13 cellular contexts compared by ENCODE assay signal in the genomic region with DNA sequence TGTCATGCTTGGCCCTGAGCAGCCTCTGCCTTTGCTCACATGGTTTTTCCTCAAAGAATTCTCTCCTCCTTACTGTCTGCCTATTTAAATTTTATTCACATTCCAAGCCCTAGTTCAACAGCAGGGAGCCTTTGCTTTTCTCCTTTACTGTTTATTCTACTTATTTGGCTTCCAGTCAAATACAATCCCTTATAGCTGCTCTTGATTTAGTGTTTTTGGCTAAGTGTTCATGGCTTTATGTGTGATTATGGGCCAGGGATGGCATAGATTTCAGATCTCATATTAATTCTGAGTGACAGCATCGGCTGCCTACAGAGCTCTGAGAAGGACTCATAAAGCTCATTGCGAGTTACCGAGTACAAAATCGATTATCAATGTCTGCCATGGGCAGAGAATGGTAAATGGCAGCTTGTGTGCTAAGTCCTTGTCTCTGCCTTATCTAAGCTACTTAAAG.
DNase-seq lines count a peak whose midpoint lies in the region; ATAC-seq and TF ChIP-seq lines count a peak whose summit lies in the region.
"Had no signal": no experiment of that assay in that cellular context is flagged by ENCODE, and none has a peak within 500 bp of the region (broad histone marks: within the 10 kb centered on the region; RNA-seq: fewer than 3 reads in every experiment).

No MANE protein-coding gene starts in this region.

- no peak for DNase-seq in natural killer cell treated with Interleukin-12 subunit alpha and Interleukin-12 subunit beta and Interleukin-15 and Interleukin-18, amount 100 ng/mL, for 72 hours (ENCODE audit: low spot score)
- no peak for DNase-seq in natural killer cell
- peak; percentile 68 for DNase-seq in endodermal cell
- no peak for DNase-seq in stimulated activated naive CD8-positive, alpha-beta T cell treated with anti-CD3 and anti-CD28 coated beads, Interleukin-15, amount 100 ng/mL, for 72 hours
- DNase-seq in UCSD-AML1 (lab: John Stamatoyannopoulos, UW; ENCODE audit: unreplicated experiment) = no peak
- no peak for DNase-seq in NCI-H1417 treated with DMSO at 0.1 percent for 48 hours (lab: John Stamatoyannopoulos, UW)
- DNase-seq in SW 1271 (lab: John Stamatoyannopoulos, UW) = no peak
- DNase-seq: HCEC 1CT, Right ventricle myocardium superior, uterus had no signal

- H3K9me3 ChIP-seq in endodermal cell (ENCODE audit: control insufficient read depth, low read length) = no peaks in the 10 kb centered on the region
- H3K9me3 ChIP-seq: ascending aorta, uterus had no signal

- no peaks in the 10 kb centered on the region for H3K27me3 Mint-ChIP-seq in natural killer cell treated with Interleukin-12 subunit alpha and Interleukin-12 subunit beta and Interleukin-15 and Interleukin-18, amount 100 ng/mL, for 72 hours
- H3K27me3 Mint-ChIP-seq in natural killer cell (ENCODE audit: low read depth in 2 of 2) (no peaks in the 10 kb centered on the region), endodermal cell (ENCODE audit: insufficient read depth) (no peaks in the 10 kb centered on the region)
- no peaks in the 10 kb centered on the region for H3K27me3 Mint-ChIP-seq in T-helper 1 cell treated with Interleukin-12 subunit alpha and Interleukin-12 subunit beta and Interleukin-4 antibody, amounts not matched to agents 30 μg/mL and 1 μg/mL, for 36 hours (ENCODE audit: low read depth)
- H3K27me3 Mint-ChIP-seq in stimulated activated naive CD8-positive, alpha-beta T cell treated with anti-CD3 and anti-CD28 coated beads, Interleukin-15, amount 100 ng/mL, for 72 hours = no peaks in the 10 kb centered on the region

- WGBS in endodermal cell (ENCODE audit: insufficient coverage in 1 of 2, insufficient read length in 1 of 2), 2 experiments = 52 to 57% methylated on average over 4 of the region's 4 CpGs

- TF ChIP-seq CTCF in natural killer cell (IDR thresholded peaks at IDR 0.05) (no peak), endodermal cell (conservative IDR thresholded peaks at IDR 0.05) (no peak)

- H3K4me1 ChIP-seq in endodermal cell (ENCODE audit: control insufficient read depth, insufficient read depth, low read length) = peaks cover 3% of the 10 kb centered on the region
- H3K4me1 ChIP-seq: ascending aorta, uterus had no signal

- H3K9me3 Mint-ChIP-seq in natural killer cell treated with Interleukin-12 subunit alpha and Interleukin-12 subunit beta and Interleukin-15 and Interleukin-18, amount 100 ng/mL, for 72 hours = no peaks in the 10 kb centered on the region
- H3K9me3 Mint-ChIP-seq in natural killer cell = no peaks in the 10 kb centered on the region
- no peaks in the 10 kb centered on the region for H3K9me3 Mint-ChIP-seq in T-helper 1 cell treated with Interleukin-12 subunit alpha and Interleukin-12 subunit beta and Interleukin-4 antibody, amounts not matched to agents 30 μg/mL and 1 μg/mL, for 36 hours
- H3K9me3 Mint-ChIP-seq in endodermal cell = no peaks in the 10 kb centered on the region
- no peaks in the 10 kb centered on the region for H3K9me3 Mint-ChIP-seq in stimulated activated naive CD8-positive, alpha-beta T cell treated with anti-CD3 and anti-CD28 coated beads, Interleukin-15, amount 100 ng/mL, for 72 hours

- peak overlapping the region; percentile 8 for H3K27ac ChIP-seq in endodermal cell (ENCODE audit: low read depth, low read length)
- H3K27ac ChIP-seq: ascending aorta, epithelial cell of prostate, uterus had no signal

- H3K36me3 ChIP-seq in endodermal cell (ENCODE audit: control insufficient read depth, insufficient read depth, low read length) = no peaks in the 10 kb centered on the region
- H3K36me3 ChIP-seq: ascending aorta, uterus had no signal

- H3K9ac ChIP-seq in endodermal cell (ENCODE audit: extremely low read depth, low read length, poor library complexity, severe bottlenecking) = no peak overlapping the region

- intact Hi-C loops in natural killer cell (cut with micrococcal nuclease) = no loop called here

- H3K27ac Mint-ChIP-seq in natural killer cell treated with Interleukin-12 subunit alpha and Interleukin-12 subunit beta and Interleukin-15 and Interleukin-18, amount 100 ng/mL, for 72 hours = peak overlapping the region in 1 of 2 donors; percentile 62
- no peak overlapping the region for H3K27ac Mint-ChIP-seq in natural killer cell
- peak overlapping the region; percentile 7 for H3K27ac Mint-ChIP-seq in T-helper 1 cell treated with Interleukin-12 subunit alpha and Interleukin-12 subunit beta and Interleukin-4 antibody, amounts not matched to agents 30 μg/mL and 1 μg/mL, for 36 hours
- peak overlapping the region; percentile 68 for H3K27ac Mint-ChIP-seq in endodermal cell
- peak overlapping the region; percentile 65 to 91 for H3K27ac Mint-ChIP-seq in stimulated activated naive CD8-positive, alpha-beta T cell treated with anti-CD3 and anti-CD28 coated beads, Interleukin-15, amount 100 ng/mL, for 72 hours

- peaks cover 6% of the 10 kb centered on the region for H3K36me3 Mint-ChIP-seq in natural killer cell treated with Interleukin-12 subunit alpha and Interleukin-12 subunit beta and Interleukin-15 and Interleukin-18, amount 100 ng/mL, for 72 hours
- H3K36me3 Mint-ChIP-seq in natural killer cell (no peaks in the 10 kb centered on the region), endodermal cell (ENCODE audit: low read depth) (peaks cover 14% of the 10 kb centered on the region)
- peaks cover 14% of the 10 kb centered on the region for H3K36me3 Mint-ChIP-seq in T-helper 1 cell treated with Interleukin-12 subunit alpha and Interleukin-12 subunit beta and Interleukin-4 antibody, amounts not matched to agents 30 μg/mL and 1 μg/mL, for 36 hours (ENCODE audit: low read depth)

- peaks cover 6 to 17% of the 10 kb centered on the region in 2 donors for H3K4me1 Mint-ChIP-seq in natural killer cell treated with Interleukin-12 subunit alpha and Interleukin-12 subunit beta and Interleukin-15 and Interleukin-18, amount 100 ng/mL, for 72 hours (ENCODE audit: low read depth in 2 of 2)
- H3K4me1 Mint-ChIP-seq in natural killer cell (no peaks in the 10 kb centered on the region), endodermal cell (peaks cover 30% of the 10 kb centered on the region)
- H3K4me1 Mint-ChIP-seq in T-helper 1 cell treated with Interleukin-12 subunit alpha and Interleukin-12 subunit beta and Interleukin-4 antibody, amounts not matched to agents 30 μg/mL and 1 μg/mL, for 36 hours (ENCODE audit: low read depth) = peaks cover 27% of the 10 kb centered on the region
- peaks cover 35% of the 10 kb centered on the region for H3K4me1 Mint-ChIP-seq in stimulated activated naive CD8-positive, alpha-beta T cell treated with anti-CD3 and anti-CD28 coated beads, Interleukin-15, amount 100 ng/mL, for 72 hours

- ATAC-seq in natural killer cell treated with Interleukin-12 subunit alpha and Interleukin-12 subunit beta and Interleukin-15 and Interleukin-18, amount 100 ng/mL, for 72 hours = no peak
- no peak for ATAC-seq in natural killer cell
- no peak for ATAC-seq in stimulated activated naive CD8-positive, alpha-beta T cell treated with anti-CD3 and anti-CD28 coated beads, Interleukin-15, amount 100 ng/mL, for 72 hours

- no peaks in the 10 kb centered on the region for H3K27me3 ChIP-seq in endodermal cell (ENCODE audit: control insufficient read depth, insufficient read depth, low read length, poor library complexity, severe bottlenecking)
- H3K27me3 ChIP-seq: ascending aorta, uterus had no signal

- H3K4me3 Mint-ChIP-seq in natural killer cell treated with Interleukin-12 subunit alpha and Interleukin-12 subunit beta and Interleukin-15 and Interleukin-18, amount 100 ng/mL, for 72 hours = peak overlapping the region; percentile 44
- H3K4me3 Mint-ChIP-seq in natural killer cell (no peak overlapping the region), endodermal cell (peak overlapping the region; percentile 0)
- H3K4me3 Mint-ChIP-seq in T-helper 1 cell treated with Interleukin-12 subunit alpha and Interleukin-12 subunit beta and Interleukin-4 antibody, amounts not matched to agents 30 μg/mL and 1 μg/mL, for 36 hours = peak overlapping the region; percentile 14
- H3K4me3 Mint-ChIP-seq in stimulated activated naive CD8-positive, alpha-beta T cell treated with anti-CD3 and anti-CD28 coated beads, Interleukin-15, amount 100 ng/mL, for 72 hours = peak overlapping the region; percentile 7 to 60

- H3K4me3 ChIP-seq in endodermal cell (ENCODE audit: low read length) = peak overlapping the region; percentile 54
- H3K4me3 ChIP-seq: ascending aorta, uterus had no signal

Comparison
In these comparisons a context has a peak if more than half of its experiments do, and no peak if none do; other contexts are left out.
1. H3K27ac Mint-ChIP-seq: peak in T-helper 1 cell treated with Interleukin-12 subunit alpha and Interleukin-12 subunit beta and Interleukin-4 antibody, amounts not matched to agents 30 μg/mL and 1 μg/mL, for 36 hours (single experiment), endodermal cell (single experiment) and stimulated activated naive CD8-positive, alpha-beta T cell treated with anti-CD3 and anti-CD28 coated beads, Interleukin-15, amount 100 ng/mL, for 72 hours (2 of 2); none in natural killer cell (0 of 2).